Comparison of ENCODE assay signal across 9 cellular contexts in the genomic region with DNA sequence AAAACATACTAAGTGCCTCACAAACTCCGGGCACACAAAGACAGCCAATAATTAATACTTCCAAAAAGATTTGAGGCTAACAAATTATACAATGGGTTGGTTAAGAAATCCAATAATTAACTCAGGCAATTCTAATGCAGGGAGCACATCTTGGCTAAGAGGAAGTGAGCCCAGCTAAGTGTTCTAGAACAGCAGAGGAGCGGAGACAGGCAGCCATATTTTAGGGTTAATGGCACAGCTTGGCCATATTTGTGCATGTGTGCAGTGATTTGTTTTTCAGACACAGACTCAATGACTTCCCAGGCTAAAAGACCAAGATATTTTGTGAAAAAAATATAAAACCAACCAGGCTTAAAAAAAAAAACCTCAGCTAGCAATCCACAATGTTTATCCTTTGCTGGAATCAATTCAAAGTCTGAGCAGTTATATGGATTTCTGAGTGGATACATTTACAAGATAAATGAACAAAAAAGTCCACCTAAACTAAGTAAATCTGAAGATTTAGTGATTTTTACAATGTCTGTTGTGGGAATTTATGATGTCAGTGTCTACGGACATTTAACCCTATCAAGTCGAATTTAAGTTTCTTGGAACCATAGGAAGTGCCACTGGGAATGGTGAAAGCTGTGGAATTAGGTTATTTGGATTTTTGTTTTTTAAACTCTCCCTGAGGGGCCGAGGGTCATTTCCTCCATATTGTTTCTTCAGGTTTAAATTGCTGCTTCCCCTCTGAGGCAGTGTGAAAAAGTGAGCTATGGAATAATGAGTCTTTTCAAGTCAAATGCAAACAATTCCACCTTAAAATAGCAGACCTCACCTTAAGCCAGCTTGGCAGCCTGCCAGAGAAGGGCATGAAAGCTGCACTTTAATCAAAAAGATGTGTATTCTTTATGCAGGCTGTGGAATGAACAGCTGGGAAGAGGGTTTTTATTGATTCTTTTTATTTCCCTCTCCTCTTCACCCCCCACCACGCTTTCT.
DNase-seq lines count a peak whose midpoint lies in the region; ATAC-seq and TF ChIP-seq lines count a peak whose summit lies in the region.
"Had no signal": no experiment of that assay in that cellular context is flagged by ENCODE, and none has a peak within 500 bp of the region (broad histone marks: within the 10 kb centered on the region; RNA-seq: fewer than 3 reads in every experiment).

No MANE protein-coding gene starts in this region.

- H3K9me3 Mint-ChIP-seq in GM23338 (no peaks in the 10 kb centered on the region), nephron progenitor cell (peaks cover 8% of the 10 kb centered on the region)

- 0 out of 2 replicates have a peak, but pooled peaks cover 6% of the 10 kb centered on the region for H3F3A ChIP-seq in GM23338 (replicated peaks; ENCODE audit: low read depth)

- H3K27me3 Mint-ChIP-seq in GM23338 (ENCODE audit: insufficient read depth, low read depth, poor library complexity) (peaks cover 5% of the 10 kb centered on the region), nephron progenitor cell (ENCODE audit: low read depth, poor library complexity) (peaks cover 6% of the 10 kb centered on the region)

- H3K79me2 ChIP-seq in GM23338 (replicated peaks; ENCODE audit: insufficient read depth): no peaks in the 10 kb centered on the region

- H3K4me3 ChIP-seq in GM23338: peak overlapping the region; percentile 0

- 0 out of 3 replicates have a peak overlapping the region, but pooled peaks have one; percentile 14 for H3K4me3 Mint-ChIP-seq in GM23338
- H3K4me3 Mint-ChIP-seq in nephron progenitor cell: no peak overlapping the region

- H3K9me2 ChIP-seq in GM23338 (ENCODE audit: insufficient read depth): peaks cover 3% of the 10 kb centered on the region; the same call in 1 of the 2 replicates

- no peak for TF ChIP-seq CTCF in GM23338 (conservative IDR thresholded peaks at IDR 0.05; ENCODE audit: low read depth in 2 of 2)
- TF ChIP-seq CTCF in VCaP (conservative IDR thresholded peaks at IDR 0.05): no peak
- TF ChIP-seq CTCF in nephron progenitor cell (IDR thresholded peaks at IDR 0.05): no peak

- H3K36me3 ChIP-seq in GM23338 (ENCODE audit: insufficient read depth): no peaks in the 10 kb centered on the region

- H4K20me1 ChIP-seq in GM23338 (replicated peaks; ENCODE audit: insufficient read depth): no peaks in the 10 kb centered on the region

- H3K4me1 ChIP-seq in GM23338 (ENCODE audit: insufficient read depth): peaks cover 43% of the 10 kb centered on the region

- ATAC-seq in GM23338: peak; percentile 47; the same call in 2 of the 3 replicates

- no peak overlapping the region for H2AFZ ChIP-seq in GM23338

- H3K27ac Mint-ChIP-seq in GM23338: peak overlapping the region; percentile 87
- H3K27ac Mint-ChIP-seq in nephron progenitor cell: peak overlapping the region; percentile 88

- H3K27ac ChIP-seq in GM23338 (ENCODE audit: low read depth) (peak overlapping the region; percentile 92), VCaP (peak overlapping the region; percentile 49)

- H3K36me3 Mint-ChIP-seq in GM23338 (ENCODE audit: low read depth): no peaks in the 10 kb centered on the region; the same call in 2 of the 3 replicates
- peaks cover 5% of the 10 kb centered on the region for H3K36me3 Mint-ChIP-seq in nephron progenitor cell (ENCODE audit: low read depth)

- H3K4me2 ChIP-seq in GM23338: peak overlapping the region; percentile 55

- H3K27me3 ChIP-seq in GM23338 (ENCODE audit: insufficient read depth): no peaks in the 10 kb centered on the region

- H3K4me1 Mint-ChIP-seq in GM23338 (peaks cover 57% of the 10 kb centered on the region), nephron progenitor cell (peaks cover 50% of the 10 kb centered on the region)

- DNase-seq in GM23338 (ENCODE audit: low spot score): peak; percentile 55
- DNase-seq in NCI-H187 treated with DMSO at 0.1 percent for 48 hours (lab: John Stamatoyannopoulos, UW): peak; percentile 34
- DNase-seq in nephron progenitor cell: no peak
- DNase-seq in glomerular visceral epithelial cell (ENCODE audit: extremely low spot score): no peak
- no peak for DNase-seq in D341Med (ENCODE audit: low spot score)
- no peak for DNase-seq in kidney tubule cell (ENCODE audit: low spot score)
- DNase-seq in stimulated activated CD4-positive, alpha-beta T cell treated with anti-CD3 and anti-CD28 coated beads, Interleukin-4, amount 100 ng/mL, for 4 hours: no peak
- DNase-seq: KBM-7 had no signal

TF ChIP-seq in GM23338, 12 proteins besides CTCF, POLR2A, EP300 and RAD21 (continues in another document):
- TF ChIP-seq, protein P1, sequence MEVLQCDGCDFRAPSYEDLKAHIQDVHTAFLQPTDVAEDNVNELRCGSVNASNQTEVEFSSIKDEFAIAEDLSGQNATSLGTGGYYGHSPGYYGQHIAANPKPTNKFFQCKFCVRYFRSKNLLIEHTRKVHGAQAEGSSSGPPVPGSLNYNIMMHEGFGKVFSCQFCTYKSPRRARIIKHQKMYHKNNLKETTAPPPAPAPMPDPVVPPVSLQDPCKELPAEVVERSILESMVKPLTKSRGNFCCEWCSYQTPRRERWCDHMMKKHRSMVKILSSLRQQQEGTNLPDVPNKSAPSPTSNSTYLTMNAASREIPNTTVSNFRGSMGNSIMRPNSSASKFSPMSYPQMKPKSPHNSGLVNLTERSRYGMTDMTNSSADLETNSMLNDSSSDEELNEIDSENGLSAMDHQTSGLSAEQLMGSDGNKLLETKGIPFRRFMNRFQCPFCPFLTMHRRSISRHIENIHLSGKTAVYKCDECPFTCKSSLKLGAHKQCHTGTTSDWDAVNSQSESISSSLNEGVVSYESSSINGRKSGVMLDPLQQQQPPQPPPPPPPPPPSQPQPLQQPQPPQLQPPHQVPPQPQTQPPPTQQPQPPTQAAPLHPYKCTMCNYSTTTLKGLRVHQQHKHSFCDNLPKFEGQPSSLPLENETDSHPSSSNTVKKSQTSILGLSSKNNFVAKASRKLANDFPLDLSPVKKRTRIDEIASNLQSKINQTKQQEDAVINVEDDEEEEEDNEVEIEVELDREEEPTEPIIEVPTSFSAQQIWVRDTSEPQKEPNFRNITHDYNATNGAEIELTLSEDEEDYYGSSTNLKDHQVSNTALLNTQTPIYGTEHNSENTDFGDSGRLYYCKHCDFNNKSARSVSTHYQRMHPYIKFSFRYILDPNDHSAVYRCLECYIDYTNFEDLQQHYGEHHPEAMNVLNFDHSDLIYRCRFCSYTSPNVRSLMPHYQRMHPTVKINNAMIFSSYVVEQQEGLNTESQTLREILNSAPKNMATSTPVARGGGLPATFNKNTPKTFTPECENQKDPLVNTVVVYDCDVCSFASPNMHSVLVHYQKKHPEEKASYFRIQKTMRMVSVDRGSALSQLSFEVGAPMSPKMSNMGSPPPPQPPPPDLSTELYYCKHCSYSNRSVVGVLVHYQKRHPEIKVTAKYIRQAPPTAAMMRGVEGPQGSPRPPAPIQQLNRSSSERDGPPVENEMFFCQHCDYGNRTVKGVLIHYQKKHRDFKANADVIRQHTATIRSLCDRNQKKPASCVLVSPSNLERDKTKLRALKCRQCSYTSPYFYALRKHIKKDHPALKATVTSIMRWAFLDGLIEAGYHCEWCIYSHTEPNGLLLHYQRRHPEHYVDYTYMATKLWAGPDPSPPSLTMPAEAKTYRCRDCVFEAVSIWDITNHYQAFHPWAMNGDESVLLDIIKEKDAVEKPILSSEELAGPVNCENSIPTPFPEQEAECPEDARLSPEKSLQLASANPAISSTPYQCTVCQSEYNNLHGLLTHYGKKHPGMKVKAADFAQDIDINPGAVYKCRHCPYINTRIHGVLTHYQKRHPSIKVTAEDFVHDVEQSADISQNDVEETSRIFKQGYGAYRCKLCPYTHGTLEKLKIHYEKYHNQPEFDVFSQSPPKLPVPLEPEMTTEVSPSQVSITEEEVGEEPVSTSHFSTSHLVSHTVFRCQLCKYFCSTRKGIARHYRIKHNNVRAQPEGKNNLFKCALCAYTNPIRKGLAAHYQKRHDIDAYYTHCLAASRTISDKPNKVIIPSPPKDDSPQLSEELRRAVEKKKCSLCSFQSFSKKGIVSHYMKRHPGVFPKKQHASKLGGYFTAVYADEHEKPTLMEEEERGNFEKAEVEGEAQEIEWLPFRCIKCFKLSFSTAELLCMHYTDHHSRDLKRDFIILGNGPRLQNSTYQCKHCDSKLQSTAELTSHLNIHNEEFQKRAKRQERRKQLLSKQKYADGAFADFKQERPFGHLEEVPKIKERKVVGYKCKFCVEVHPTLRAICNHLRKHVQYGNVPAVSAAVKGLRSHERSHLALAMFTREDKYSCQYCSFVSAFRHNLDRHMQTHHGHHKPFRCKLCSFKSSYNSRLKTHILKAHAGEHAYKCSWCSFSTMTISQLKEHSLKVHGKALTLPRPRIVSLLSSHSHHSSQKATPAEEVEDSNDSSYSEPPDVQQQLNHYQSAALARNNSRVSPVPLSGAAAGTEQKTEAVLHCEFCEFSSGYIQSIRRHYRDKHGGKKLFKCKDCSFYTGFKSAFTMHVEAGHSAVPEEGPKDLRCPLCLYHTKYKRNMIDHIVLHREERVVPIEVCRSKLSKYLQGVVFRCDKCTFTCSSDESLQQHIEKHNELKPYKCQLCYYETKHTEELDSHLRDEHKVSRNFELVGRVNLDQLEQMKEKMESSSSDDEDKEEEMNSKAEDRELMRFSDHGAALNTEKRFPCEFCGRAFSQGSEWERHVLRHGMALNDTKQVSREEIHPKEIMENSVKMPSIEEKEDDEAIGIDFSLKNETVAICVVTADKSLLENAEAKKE (CRISPR knock-in tag; IDR thresholded peaks at IDR 0.05): no peak
- TF ChIP-seq ETS1 (IDR thresholded peaks at IDR 0.05): no peak
- no peak for TF ChIP-seq CREB1 (CRISPR knock-in tag; IDR thresholded peaks at IDR 0.05; ENCODE audit: low read depth)
- no peak for TF ChIP-seq ZNF331 (CRISPR knock-in tag; IDR thresholded peaks at IDR 0.05; ENCODE audit: low read depth)
- TF ChIP-seq NANOG (IDR thresholded peaks at IDR 0.05; ENCODE audit: borderline replicate concordance): peak; percentile 84
- TF ChIP-seq ZNF114 (CRISPR knock-in tag; IDR thresholded peaks at IDR 0.05): no peak
- TF ChIP-seq POLR2AphosphoS5 (IDR thresholded peaks at IDR 0.05; ENCODE audit: low read depth): no peak

Comparison
In these comparisons a context has a peak if more than half of its experiments do, and no peak if none do; other contexts are left out.
1. DNase-seq: peak in GM23338 (single experiment) and NCI-H187 treated with DMSO at 0.1 percent for 48 hours (single experiment); none in nephron progenitor cell (single experiment), glomerular visceral epithelial cell (single experiment), D341Med (single experiment), kidney tubule cell (single experiment) and stimulated activated CD4-positive, alpha-beta T cell treated with anti-CD3 and anti-CD28 coated beads, Interleukin-4, amount 100 ng/mL, for 4 hours (0 of 2).